ENCODE assay signal across 21 cellular contexts in genomic region chr11:71385091-71385490, GRCh38.
DNase-seq lines count a peak whose midpoint lies in the region; ATAC-seq and TF ChIP-seq lines count a peak whose summit lies in the region.
"Had no signal": no experiment of that assay in that cellular context is flagged by ENCODE, and none has a peak within 500 bp of the region (broad histone marks: within the 10 kb centered on the region; RNA-seq: fewer than 3 reads in every experiment).

No MANE protein-coding gene starts in this region.

- no peaks in the 10 kb centered on the region for H3K9me3 ChIP-seq in vagina

- H3K4me1 ChIP-seq in vagina, result no peaks in the 10 kb centered on the region

- H3K4me3 ChIP-seq in vagina, result no peak overlapping the region

- intact Hi-C loops in vagina (cut with DNase I), result no loop called here

- in situ Hi-C loops in G401 (cut with HindIII; ENCODE audit: low sequenced_read_pairs), result no loop called here

- H3K27ac ChIP-seq in cingulate gyrus (ENCODE audit: low read depth, low read length) (peak overlapping the region; percentile 57), layer of hippocampus (ENCODE audit: low read depth, low read length) (peak overlapping the region; percentile 54), vagina (no peak overlapping the region)
- H3K27ac ChIP-seq: C4-2B, RWPE1 had no signal

- H3K36me3 ChIP-seq in vagina, result no peaks in the 10 kb centered on the region

- peak; percentile 82 for DNase-seq in G401 (ENCODE audit: low spot score)
- peak; percentile 49 for DNase-seq in putamen (ENCODE audit: low spot score)
- no peak for DNase-seq in vagina (ENCODE audit: extremely low spot score in 2 of 2)
- DNase-seq: 8988T; AML-193; CD8-positive, alpha-beta memory T cell; GF-D8; KG1; NCI-H1092; NCI-H1436; NCI-H187 treated with DMSO at 0.1 percent for 48 hours; NCI-H2227 treated with DMSO at 0.1 percent for 48 hours; NCI-H748 treated with DMSO at 0.1 percent for 48 hours; SIG-M5 had no signal

- no peak for ATAC-seq in GM21717 (IDR thresholded peaks at IDR 0.05; ENCODE audit: unreplicated experiment)
- ATAC-seq in HG02642 (IDR thresholded peaks at IDR 0.05; ENCODE audit: poor library complexity, unreplicated experiment), result no peak
- no peak for ATAC-seq in HG03439 (IDR thresholded peaks at IDR 0.05; ENCODE audit: unreplicated experiment)

- TF ChIP-seq POLR2A in vagina (IDR thresholded peaks at IDR 0.05), result no peak

- no peak for TF ChIP-seq CTCF in vagina (IDR thresholded peaks at IDR 0.05)

- H3K27me3 ChIP-seq in layer of hippocampus (ENCODE audit: control insufficient read depth, insufficient read depth, low read length) (no peaks in the 10 kb centered on the region), vagina (no peaks in the 10 kb centered on the region)

Comparison
In these comparisons a context has a peak if more than half of its experiments do, and no peak if none do; other contexts are left out.
1. DNase-seq: peak in G401 (single experiment) and putamen (single experiment); none in vagina (0 of 2).